8 cellular contexts compared by ENCODE assay signal in genomic region chr21:44800103-44800502, GRCh38. TPM values are rescaled to one million over a fixed set of nuclear protein-coding genes. Genes with fewer than 3 reads are reported as not detected.
DNase-seq lines count a peak whose midpoint lies in the region; ATAC-seq, FAIRE-seq and TF ChIP-seq lines count a peak whose summit lies in the region.

No MANE protein-coding gene starts in this region.

- H3K27me3 ChIP-seq in Caco-2 (replicated peaks; ENCODE audit: control insufficient read depth, insufficient read depth, low read length) (no peaks in the 10 kb centered on the region), Karpas-422 (ENCODE audit: low read length) (no peaks in the 10 kb centered on the region)

- ATAC-seq in GM19452 (IDR thresholded peaks at IDR 0.05; ENCODE audit: unreplicated experiment) (no peak), GM19463 (IDR thresholded peaks at IDR 0.05; ENCODE audit: unreplicated experiment) (no peak), GM21526 (IDR thresholded peaks at IDR 0.05; ENCODE audit: low FRiP score, unreplicated experiment) (no peak)

- H3K27me3 Mint-ChIP-seq in Caco-2 (ENCODE audit: insufficient read depth, unreplicated experiment): no peaks in the 10 kb centered on the region
- H3K27me3 Mint-ChIP-seq in activated T-helper 2 cell treated with anti-CD3 and anti-CD28 coated beads, Interferon-gamma antibody, Interleukin-2, Interleukin-4, amounts not matched to agents 10 μg/mL and 5 μg/mL and 100 μg/mL, durations not matched to agents 14 hours and 24 hours and 36 hours (ENCODE audit: low read depth): no peaks in the 10 kb centered on the region

- H3K27ac ChIP-seq in Karpas-422 (ENCODE audit: low read length): no peak overlapping the region
- H3K27ac ChIP-seq in kidney (ENCODE audit: low read depth in 2 of 2, low read length in 2 of 2): no peak overlapping the region

- H3K36me3 ChIP-seq in Caco-2 (ENCODE audit: control insufficient read depth, insufficient read depth, low read length): no peaks in the 10 kb centered on the region; the same call in 1 of the 2 replicates
- H3K36me3 ChIP-seq in Karpas-422 (ENCODE audit: insufficient read depth, low read length): peaks cover 49% of the 10 kb centered on the region
- H3K36me3 ChIP-seq in kidney (ENCODE audit: control insufficient read depth in 1 of 2, insufficient read depth in 2 of 2, low read length in 2 of 2): peaks cover under 1 to 12% of the 10 kb centered on the region in 2 donors

- CTCF ChIA-PET in Caco-2 (lab: Charles Lee): interaction anchor here (0.9 kb wide), 1 partner anchor 132 kb away, joined by 5 read pairs; no protein-coding TSS in a partner anchor

- DNase-seq in Caco-2 (peak in 1 of 2 experiments; percentile 38), Karpas-422 (no peak), kidney (no peak), DMS79 treated with DMSO at 0.1 percent for 48 hours (lab: John Stamatoyannopoulos, UW) (no peak)
- DNase-seq in activated T-helper 2 cell treated with anti-CD3 and anti-CD28 coated beads, Interferon-gamma antibody, Interleukin-2, Interleukin-4, amounts not matched to agents 10 μg/mL and 5 μg/mL and 100 μg/mL, durations not matched to agents 14 hours and 24 hours and 36 hours (ENCODE audit: low spot score): no peak

- H2AFZ ChIP-seq in Karpas-422 (ENCODE audit: low read length): no peak overlapping the region

- peak overlapping the region; percentile 84 for H3K4me3 Mint-ChIP-seq in Caco-2 (ENCODE audit: unreplicated experiment)
- H3K4me3 Mint-ChIP-seq in activated T-helper 2 cell treated with anti-CD3 and anti-CD28 coated beads, Interferon-gamma antibody, Interleukin-2, Interleukin-4, amounts not matched to agents 10 μg/mL and 5 μg/mL and 100 μg/mL, durations not matched to agents 14 hours and 24 hours and 36 hours (ENCODE audit: low read depth): peak overlapping the region; percentile 98

- H3K79me2 ChIP-seq in Karpas-422 (ENCODE audit: low read length): peaks cover 88% of the 10 kb centered on the region

- H3K4me1 ChIP-seq in Caco-2: peaks cover 22% of the 10 kb centered on the region
- H3K4me1 ChIP-seq in Karpas-422 (ENCODE audit: low read length): peaks cover 36% of the 10 kb centered on the region
- peaks cover 14 to 22% of the 10 kb centered on the region in 2 donors for H3K4me1 ChIP-seq in kidney (ENCODE audit: control insufficient read depth in 1 of 2, insufficient read depth in 1 of 2, low read depth in 1 of 2, low read length in 2 of 2)

- peak overlapping the region; percentile 72; the same call in 1 of the 2 replicates for H3K4me3 ChIP-seq in Caco-2 (ENCODE audit: low read depth, low read length)
- peak overlapping the region; percentile 93 for H3K4me3 ChIP-seq in Karpas-422 (ENCODE audit: low read length)
- peak overlapping the region; percentile 89 to 93 for H3K4me3 ChIP-seq in kidney (ENCODE audit: low read length in 2 of 2)

- peaks cover 14% of the 10 kb centered on the region for H3K4me1 Mint-ChIP-seq in Caco-2 (ENCODE audit: low read depth, unreplicated experiment)
- H3K4me1 Mint-ChIP-seq in activated T-helper 2 cell treated with anti-CD3 and anti-CD28 coated beads, Interferon-gamma antibody, Interleukin-2, Interleukin-4, amounts not matched to agents 10 μg/mL and 5 μg/mL and 100 μg/mL, durations not matched to agents 14 hours and 24 hours and 36 hours (ENCODE audit: low read depth): peaks cover 49% of the 10 kb centered on the region

- H4K20me1 ChIP-seq in Karpas-422 (ENCODE audit: insufficient read depth, low read depth, low read length): peaks cover 34% of the 10 kb centered on the region

- H3K4me2 ChIP-seq in Karpas-422 (ENCODE audit: low read depth, low read length, poor library complexity, severe bottlenecking): peak overlapping the region; percentile 92

- intact Hi-C loops in Caco-2 (cut with micrococcal nuclease; ENCODE audit: unreplicated experiment) (loop anchor here (1.0 kb wide), 1 partner anchor 75 kb away; no protein-coding TSS in a partner anchor), kidney (cut with DNase I) (no loop called here)
- intact Hi-C loops in activated T-helper 2 cell treated with anti-CD3 and anti-CD28 coated beads, Interferon-gamma antibody, Interleukin-2, Interleukin-4, amounts not matched to agents 10 μg/mL and 5 μg/mL and 100 μg/mL, durations not matched to agents 14 hours and 24 hours and 36 hours (cut with micrococcal nuclease): loop anchor here (5.0 kb wide), 1 partner anchor 112 kb away; no protein-coding TSS in a partner anchor

- no TSS peak for BruUV-seq in Caco-2 (replicated peaks; lab: Mats Ljungman, UMichigan)

- H3K9me2 ChIP-seq in Karpas-422 (replicated peaks; ENCODE audit: insufficient read depth, low read length): no peaks in the 10 kb centered on the region

- TF ChIP-seq CTCF in Caco-2 (IDR thresholded peaks at IDR 0.05; ENCODE audit: insufficient read depth in 1 of 2, low read depth in 1 of 2, low read length in 1 of 2, severe bottlenecking in 1 of 2, unreplicated experiment in 1 of 2) (peak; percentile 29 to 57), kidney (IDR thresholded peaks at IDR 0.05; ENCODE audit: borderline replicate concordance, extremely low read depth, insufficient read depth) (peak; percentile 28)

- H3K9me3 ChIP-seq in Caco-2 (no peaks in the 10 kb centered on the region), Karpas-422 (ENCODE audit: low read length) (no peaks in the 10 kb centered on the region), kidney (ENCODE audit: control insufficient read depth in 1 of 2, low read length in 2 of 2) (no peaks in the 10 kb centered on the region)

- POLR2A ChIA-PET in Caco-2 (lab: Charles Lee): interaction anchor here (4.5 kb wide), 1 partner anchor 74 kb away, joined by 24 read pairs; the partner anchor contains the start of gene PTTG1IP

- peak overlapping the region; percentile 97 for H3K9ac ChIP-seq in Karpas-422 (ENCODE audit: low read length)
- peak overlapping the region in 1 of 2 donors; percentile 10 for H3K9ac ChIP-seq in kidney (ENCODE audit: low read length in 2 of 2)

- no peak overlapping the region for H3K27ac Mint-ChIP-seq in Caco-2 (ENCODE audit: unreplicated experiment)
- H3K27ac Mint-ChIP-seq in activated T-helper 2 cell treated with anti-CD3 and anti-CD28 coated beads, Interferon-gamma antibody, Interleukin-2, Interleukin-4, amounts not matched to agents 10 μg/mL and 5 μg/mL and 100 μg/mL, durations not matched to agents 14 hours and 24 hours and 36 hours: no peak overlapping the region

- H3K9me3 Mint-ChIP-seq in Caco-2 (ENCODE audit: unreplicated experiment): no peaks in the 10 kb centered on the region
- no peaks in the 10 kb centered on the region for H3K9me3 Mint-ChIP-seq in activated T-helper 2 cell treated with anti-CD3 and anti-CD28 coated beads, Interferon-gamma antibody, Interleukin-2, Interleukin-4, amounts not matched to agents 10 μg/mL and 5 μg/mL and 100 μg/mL, durations not matched to agents 14 hours and 24 hours and 36 hours

- peaks cover 83% of the 10 kb centered on the region for H3K36me3 Mint-ChIP-seq in Caco-2 (ENCODE audit: insufficient read depth, unreplicated experiment)
- peaks cover 69% of the 10 kb centered on the region for H3K36me3 Mint-ChIP-seq in activated T-helper 2 cell treated with anti-CD3 and anti-CD28 coated beads, Interferon-gamma antibody, Interleukin-2, Interleukin-4, amounts not matched to agents 10 μg/mL and 5 μg/mL and 100 μg/mL, durations not matched to agents 14 hours and 24 hours and 36 hours (ENCODE audit: low read depth)

- no peak for FAIRE-seq in kidney (lab: Jason Lieb, UNC)

RNA-seq across cellular contexts. Expression of gene UBE2G2, which starts 1.5 kb away (rescaled TPM):
- 91.3 and 103 TPM in 2 replicates for total RNA-seq in Caco-2 (2022)
- total RNA-seq in Karpas-422 (2014; rRNA removed; shearing (Covaris generic); ENCODE audit: low replicate concordance): 126 and 148 TPM in 2 replicates
- total RNA-seq in activated T-helper 2 cell treated with anti-CD3 and anti-CD28 coated beads, Interferon-gamma antibody, Interleukin-2, Interleukin-4, amounts not matched to agents 10 μg/mL and 5 μg/mL and 100 μg/mL, durations not matched to agents 14 hours and 24 hours and 36 hours: 118 and 119 TPM in 2 replicates
- total RNA-seq in kidney: 86.0 TPM
- polyA plus RNA-seq in kidney (ENCODE audit: insufficient read depth, low read depth, low replicate concordance): 39.4 TPM

RNA-seq across cellular contexts. Expression of gene SUMO3, which starts 17.8 kb away (rescaled TPM):
- total RNA-seq in Caco-2 (2022) (110 and 118 TPM in 2 replicates), kidney (88.6 TPM)
- 70.3 and 80.3 TPM in 2 replicates for total RNA-seq in Karpas-422 (2014; rRNA removed; shearing (Covaris generic); ENCODE audit: low replicate concordance)
- 86.1 and 87.0 TPM in 2 replicates for total RNA-seq in activated T-helper 2 cell treated with anti-CD3 and anti-CD28 coated beads, Interferon-gamma antibody, Interleukin-2, Interleukin-4, amounts not matched to agents 10 μg/mL and 5 μg/mL and 100 μg/mL, durations not matched to agents 14 hours and 24 hours and 36 hours
- polyA plus RNA-seq in kidney (ENCODE audit: insufficient read depth, low read depth, low replicate concordance): 89.9 TPM
